18 cellular contexts compared by ENCODE assay signal in genomic region chr3:83248454-83248853, GRCh38.
A peak's percentile ranks its signal among the peaks of the same experiment; 100 is the strongest.
DNase-seq lines count a peak whose midpoint lies in the region; ATAC-seq, FAIRE-seq and TF ChIP-seq lines count a peak whose summit lies in the region.
"Had no signal": no experiment of that assay in that cellular context is flagged by ENCODE, and none has a peak within 500 bp of the region (broad histone marks: within the 10 kb centered on the region; RNA-seq: fewer than 3 reads in every experiment).

No MANE protein-coding gene starts in this region.

- H2BK120ac ChIP-seq in neuronal stem cell (ENCODE audit: low read depth, low read length): no peak overlapping the region

- H3K4me3 ChIP-seq in neuronal stem cell (ENCODE audit: low read length in 2 of 2) (no peak overlapping the region), spleen (no peak overlapping the region), testis (no peak overlapping the region)
- H3K4me3 ChIP-seq: GM23248, K562, SJCRH30 had no signal

- H3K4me1 ChIP-seq in neuronal stem cell (ENCODE audit: control insufficient read depth in 2 of 2, insufficient read depth in 1 of 2, low read depth in 1 of 2, low read length in 2 of 2) (no peaks in the 10 kb centered on the region), spleen (no peaks in the 10 kb centered on the region), testis (no peaks in the 10 kb centered on the region)
- H3K4me1 ChIP-seq: SJCRH30 had no signal

- no peak overlapping the region for H2AFZ ChIP-seq in neuronal stem cell (ENCODE audit: low read length)
- H2AFZ ChIP-seq: GM23248 had no signal

- peak overlapping the region; percentile 71 for H3K14ac ChIP-seq in neuronal stem cell (ENCODE audit: low read length)

- no peak overlapping the region for H3K18ac ChIP-seq in neuronal stem cell (ENCODE audit: low read length)

- FAIRE-seq in HTR-8/SVneo (lab: Jason Lieb, UNC): peak; percentile 38
- FAIRE-seq: K562 had no signal

- no peak overlapping the region for H3K27ac Mint-ChIP-seq in natural killer cell treated with Interleukin-12 subunit alpha and Interleukin-12 subunit beta and Interleukin-15 and Interleukin-18, amount 100 ng/mL, for 72 hours
- H3K27ac Mint-ChIP-seq: B cell; CD4-positive, CD25-positive, alpha-beta regulatory T cell had no signal

- peaks cover 36% of the 10 kb centered on the region for H3K9me3 Mint-ChIP-seq in natural killer cell treated with Interleukin-12 subunit alpha and Interleukin-12 subunit beta and Interleukin-15 and Interleukin-18, amount 100 ng/mL, for 72 hours

- WGBS in neuronal stem cell (ENCODE audit: extremely low coverage in 2 of 2, insufficient read length in 2 of 2, insufficient replicate concordance in 1 of 2), 2 donors: no CpG with 5 or more reads among the region's 3 CpGs
- 58 to 71% (median 65%) methylated on average over 3 of the region's 3 CpGs for WGBS in spleen, 5 donors
- WGBS in testis, 2 donors: 75 to 79% methylated on average over 3 of the region's 3 CpGs

- no peak overlapping the region for H2BK12ac ChIP-seq in neuronal stem cell (ENCODE audit: low read length)

- H2AK5ac ChIP-seq in neuronal stem cell (ENCODE audit: low read depth, low read length): no peak overlapping the region

- H3K4me1 Mint-ChIP-seq in natural killer cell treated with Interleukin-12 subunit alpha and Interleukin-12 subunit beta and Interleukin-15 and Interleukin-18, amount 100 ng/mL, for 72 hours (ENCODE audit: low read depth in 2 of 2): no peaks in the 10 kb centered on the region
- H3K4me1 Mint-ChIP-seq: B cell; CD4-positive, CD25-positive, alpha-beta regulatory T cell had no signal

- no peak overlapping the region for H4K91ac ChIP-seq in neuronal stem cell (ENCODE audit: low read depth, low read length, poor library complexity)

- no peak overlapping the region for H2BK15ac ChIP-seq in neuronal stem cell (ENCODE audit: low read length)

- H3K23ac ChIP-seq in neuronal stem cell (ENCODE audit: low read depth, low read length, poor library complexity): no peak overlapping the region

- intact Hi-C loops in spleen (cut with DNase I; ENCODE audit: low total_unique reads): no loop called here
- intact Hi-C loops in testis (cut with DNase I; ENCODE audit: low total_unique reads): no loop called here

- no peak overlapping the region for H3K4me2 ChIP-seq in neuronal stem cell (ENCODE audit: insufficient read depth, low read length, poor library complexity, severe bottlenecking)

- no peak overlapping the region for H3K9ac ChIP-seq in neuronal stem cell (ENCODE audit: low read depth, low read length, poor library complexity)
- H3K9ac ChIP-seq: GM23248 had no signal

- H3K27me3 ChIP-seq in neuronal stem cell (ENCODE audit: control insufficient read depth in 3 of 3, insufficient read depth in 3 of 3, low read depth in 1 of 3, low read length in 3 of 3) (no peaks in the 10 kb centered on the region), spleen (replicated peaks in 1 of 7) (no peaks in the 10 kb centered on the region), testis (no peaks in the 10 kb centered on the region)
- H3K27me3 ChIP-seq: SJCRH30 had no signal

- H2BK5ac ChIP-seq in neuronal stem cell (ENCODE audit: low read length): no peak overlapping the region

- peaks cover 23% of the 10 kb centered on the region for H3K36me3 Mint-ChIP-seq in natural killer cell treated with Interleukin-12 subunit alpha and Interleukin-12 subunit beta and Interleukin-15 and Interleukin-18, amount 100 ng/mL, for 72 hours
- H3K36me3 Mint-ChIP-seq: CD4-positive, CD25-positive, alpha-beta regulatory T cell had no signal

- ATAC-seq in natural killer cell treated with Interleukin-12 subunit alpha and Interleukin-12 subunit beta and Interleukin-15 and Interleukin-18, amount 100 ng/mL, for 72 hours: no peak
- ATAC-seq: HCT116, K562 had no signal

- DNase-seq in HTR-8/SVneo (ENCODE audit: insufficient read length, low spot score) (peak; percentile 1), NOMO-1 (lab: John Stamatoyannopoulos, UW; ENCODE audit: unreplicated experiment in 2 of 2) (peak; percentile 1 to 3), RPMI8226 (peak; percentile 27), neuronal stem cell (ENCODE audit: low spot score) (no peak), spleen (no peak), testis (no peak)
- no peak for DNase-seq in natural killer cell treated with Interleukin-12 subunit alpha and Interleukin-12 subunit beta and Interleukin-15 and Interleukin-18, amount 100 ng/mL, for 72 hours (ENCODE audit: low spot score)
- DNase-seq: CD4-positive, CD25-positive, alpha-beta regulatory T cell; GM23248; NCI-H187 treated with DMSO at 0.1 percent for 48 hours; NCI-H526 treated with DMSO at 0.1 percent for 48 hours; NK-92 treated with Interleukin-12 subunit alpha and Interleukin-12 subunit beta, amount 100 ng/mL, for 24 hours; SJCRH30; SW 1271 had no signal

- no peak for TF ChIP-seq CTCF in spleen (IDR thresholded peaks at IDR 0.05 in 8 of 11, conservative IDR thresholded peaks at IDR 0.05 in 3 of 11)
- TF ChIP-seq CTCF in testis (IDR thresholded peaks at IDR 0.05): no peak

- H3K27ac ChIP-seq in neuronal stem cell (replicated peaks; ENCODE audit: low read length) (no peak overlapping the region), spleen (no peak overlapping the region), testis (no peak overlapping the region)
- H3K27ac ChIP-seq: GM23248, RWPE1, SJCRH30 had no signal

- no peak overlapping the region for H4K8ac ChIP-seq in neuronal stem cell (ENCODE audit: low read depth, low read length)

- H3K9me3 ChIP-seq in neuronal stem cell (replicated peaks in 1 of 2; ENCODE audit: control insufficient read depth in 2 of 2, insufficient read depth in 1 of 2, low read depth in 1 of 2, low read length in 2 of 2) (no peaks in the 10 kb centered on the region), spleen (peaks cover 0 to 41% (median 19%) of the 10 kb centered on the region in 8 donors), testis (no peaks in the 10 kb centered on the region)
- H3K9me3 ChIP-seq: SJCRH30 had no signal

- H3K27me3 Mint-ChIP-seq in natural killer cell treated with Interleukin-12 subunit alpha and Interleukin-12 subunit beta and Interleukin-15 and Interleukin-18, amount 100 ng/mL, for 72 hours: no peaks in the 10 kb centered on the region
- H3K27me3 Mint-ChIP-seq: B cell; CD4-positive, CD25-positive, alpha-beta regulatory T cell had no signal

- no peak for TF ChIP-seq POLR2A in spleen (IDR thresholded peaks at IDR 0.05)
- no peak for TF ChIP-seq POLR2A in testis (IDR thresholded peaks at IDR 0.05)

- H3K4me3 Mint-ChIP-seq in natural killer cell treated with Interleukin-12 subunit alpha and Interleukin-12 subunit beta and Interleukin-15 and Interleukin-18, amount 100 ng/mL, for 72 hours: no peak overlapping the region
- H3K4me3 Mint-ChIP-seq: B cell; CD4-positive, CD25-positive, alpha-beta regulatory T cell had no signal

- no peaks in the 10 kb centered on the region for H3K79me1 ChIP-seq in neuronal stem cell (ENCODE audit: low read depth, low read length)

- no peak overlapping the region for H3K4ac ChIP-seq in neuronal stem cell (ENCODE audit: low read length)

- H3K36me3 ChIP-seq in neuronal stem cell (replicated peaks in 1 of 2; ENCODE audit: control insufficient read depth in 2 of 2, insufficient read depth in 2 of 2, low read length in 2 of 2) (no peaks in the 10 kb centered on the region), spleen (no peaks in the 10 kb centered on the region), testis (ENCODE audit: low read depth, missing control alignments) (no peaks in the 10 kb centered on the region)
- H3K36me3 ChIP-seq: SJCRH30 had no signal

Comparison
In these comparisons a context has a peak if more than half of its experiments do, and no peak if none do; other contexts are left out.
1. DNase-seq: peak in HTR-8/SVneo (single experiment), NOMO-1 (2 of 2) and RPMI8226 (single experiment); none in neuronal stem cell (single experiment), spleen (single experiment), testis (single experiment) and natural killer cell treated with Interleukin-12 subunit alpha and Interleukin-12 subunit beta and Interleukin-15 and Interleukin-18, amount 100 ng/mL, for 72 hours (single experiment).